ENCODE assay signal across 26 cellular contexts in the genomic region with DNA sequence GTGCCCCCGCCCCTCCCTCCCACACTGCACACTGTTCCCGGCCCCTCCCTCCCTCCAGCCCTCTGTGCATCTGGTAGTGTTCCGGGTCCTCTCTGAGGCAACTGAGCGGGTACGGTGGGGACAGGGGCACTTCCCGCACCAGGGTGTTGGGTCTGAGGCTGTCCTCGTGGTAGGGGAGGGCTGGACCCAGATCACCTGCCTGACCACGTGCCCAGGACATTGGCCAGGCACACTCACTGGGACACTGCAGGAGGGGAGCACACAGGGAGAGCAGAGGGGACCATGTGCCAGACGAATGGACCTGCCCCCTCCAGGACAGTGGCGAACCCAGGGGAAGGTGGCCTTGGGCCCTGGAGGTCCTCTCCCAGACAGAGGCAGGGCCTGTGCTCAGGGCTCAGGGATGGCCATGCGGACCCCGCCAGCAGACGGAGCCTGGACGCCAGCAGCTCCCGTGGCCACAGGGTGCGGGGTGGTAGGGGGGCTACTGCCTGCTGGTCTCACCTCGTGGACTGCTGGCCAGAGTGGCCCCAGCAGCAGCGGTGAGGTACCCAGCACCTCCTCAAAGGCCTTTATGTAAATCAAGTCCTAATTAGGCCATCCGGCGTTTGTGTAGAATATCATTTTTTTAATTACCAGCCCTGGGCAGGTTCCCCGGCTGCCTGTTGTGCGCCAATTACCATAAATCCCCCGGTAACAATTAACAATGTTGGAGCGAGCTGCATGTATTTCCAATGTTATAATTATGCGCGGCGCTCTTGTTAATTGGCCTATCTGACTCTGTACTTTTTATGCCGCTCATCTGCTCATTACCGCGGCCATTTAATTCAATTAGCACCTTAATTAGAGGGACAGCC.
DNase-seq lines count a peak whose midpoint lies in the region; ATAC-seq and TF ChIP-seq lines count a peak whose summit lies in the region.
"Had no signal": no experiment of that assay in that cellular context is flagged by ENCODE, and none has a peak within 500 bp of the region (broad histone marks: within the 10 kb centered on the region; RNA-seq: fewer than 3 reads in every experiment).

No MANE protein-coding gene starts in this region.

- DNase-seq in NCI-H1417 (lab: John Stamatoyannopoulos, UW) (peak in 2 of 3 experiments; percentile 33 to 66), NCI-H1417 treated with DMSO at 0.1 percent for 48 hours (lab: John Stamatoyannopoulos, UW) (no peak), NCI-H146 treated with DMSO at 0.1 percent for 48 hours (lab: John Stamatoyannopoulos, UW; ENCODE audit: unreplicated experiment) (peak; percentile 10), glutamatergic neuron (peak; percentile 33), posterior vena cava (ENCODE audit: low spot score) (peak; percentile 70)
- DNase-seq: activated CD4-positive, alpha-beta T cell treated with anti-CD3 and anti-CD28 coated beads, Interleukin-2, amount 50 U/mL, for 48 hours; activated effector memory CD4-positive, alpha-beta T cell treated with Interleukin-2 at 50 U/mL for 16 hours; activated naive CD8-positive, alpha-beta T cell treated with anti-CD3 and anti-CD28 coated beads, Interleukin-2, amount 50 U/mL, for 24 hours; AML-193; body of pancreas; Caco-2; DMS79 treated with DMSO at 0.1 percent for 48 hours; esophagus squamous epithelium; gastrocnemius medialis; GM23248; mammary epithelial cell; NCI-H2029; NCI-H345; Peyer's patch; stimulated activated CD4-positive, alpha-beta T cell treated with anti-CD3 and anti-CD28 coated beads, Interleukin-15, amount 100 ng/mL, for 24 hours; transverse colon had no signal

- peaks cover 10% of the 10 kb centered on the region for H3K27me3 Mint-ChIP-seq in glutamatergic neuron (ENCODE audit: unreplicated experiment)
- H3K27me3 Mint-ChIP-seq: activated naive CD8-positive, alpha-beta T cell treated with anti-CD3 and anti-CD28 coated beads, Interleukin-2, amount 50 U/mL, for 24 hours had no signal

- H3K4me1 Mint-ChIP-seq in glutamatergic neuron (ENCODE audit: low read depth, unreplicated experiment), result peaks cover 6% of the 10 kb centered on the region

- intact Hi-C loops in posterior vena cava (cut with DNase I), result no loop called here

- no peak for ATAC-seq in HG03442 (IDR thresholded peaks at IDR 0.05; ENCODE audit: unreplicated experiment)
- ATAC-seq in GM18520 (IDR thresholded peaks at IDR 0.05; ENCODE audit: unreplicated experiment), result no peak
- ATAC-seq in HG03280 (IDR thresholded peaks at IDR 0.05; ENCODE audit: unreplicated experiment), result no peak
- ATAC-seq: activated naive CD8-positive, alpha-beta T cell treated with anti-CD3 and anti-CD28 coated beads, Interleukin-2, amount 50 U/mL, for 24 hours; body of pancreas; gastrocnemius medialis; right lobe of liver had no signal

- H3K4me3 Mint-ChIP-seq in glutamatergic neuron (ENCODE audit: unreplicated experiment), result no peak overlapping the region
- H3K4me3 Mint-ChIP-seq: activated naive CD8-positive, alpha-beta T cell treated with anti-CD3 and anti-CD28 coated beads, Interleukin-2, amount 50 U/mL, for 24 hours had no signal

- H3K9me3 Mint-ChIP-seq in glutamatergic neuron (ENCODE audit: unreplicated experiment), result peaks cover 4% of the 10 kb centered on the region
- H3K9me3 Mint-ChIP-seq: activated naive CD8-positive, alpha-beta T cell treated with anti-CD3 and anti-CD28 coated beads, Interleukin-2, amount 50 U/mL, for 24 hours; T-helper 2 cell treated with Interferon-gamma antibody and Interleukin-4, amounts not matched to agents 5 μg/mL and 100 μg/mL, for 36 hours had no signal

- H3K36me3 Mint-ChIP-seq in glutamatergic neuron (ENCODE audit: unreplicated experiment), result peaks cover 4% of the 10 kb centered on the region

- no peak for TF ChIP-seq CTCF in glutamatergic neuron (IDR thresholded peaks at IDR 0.05; ENCODE audit: partially characterized antibody, unreplicated experiment)

- no peak overlapping the region for H3K27ac Mint-ChIP-seq in glutamatergic neuron (ENCODE audit: unreplicated experiment)
- H3K27ac Mint-ChIP-seq: activated naive CD8-positive, alpha-beta T cell treated with anti-CD3 and anti-CD28 coated beads, Interleukin-2, amount 50 U/mL, for 24 hours had no signal
